ENCODE assay signal across 9 cellular contexts in the genomic region with DNA sequence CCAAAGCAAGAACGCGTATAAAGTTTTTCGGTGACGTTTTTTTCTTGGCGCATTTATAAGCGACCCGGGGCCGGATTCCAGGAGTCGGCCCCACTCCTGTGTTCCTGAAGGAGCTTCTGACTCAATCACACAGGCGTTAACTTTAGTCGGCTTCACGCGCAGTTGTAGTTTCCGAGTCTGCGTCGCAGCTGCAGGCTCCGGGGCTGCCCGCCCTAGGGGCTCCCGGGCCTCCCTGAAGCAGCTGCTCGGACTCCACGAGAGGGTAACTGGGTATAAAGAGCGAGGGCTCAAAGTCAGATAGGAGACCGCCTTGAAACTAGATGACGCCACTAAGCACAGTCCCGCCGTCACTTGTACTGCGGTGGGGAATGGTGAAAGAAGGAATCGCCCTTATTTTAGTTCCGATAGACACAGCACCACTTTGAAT. TPM values are rescaled to one million over a fixed set of nuclear protein-coding genes. Genes with fewer than 3 reads are reported as not detected.
DNase-seq lines count a peak whose midpoint lies in the region; ATAC-seq, FAIRE-seq and TF ChIP-seq lines count a peak whose summit lies in the region.
"Had no signal": no experiment of that assay in that cellular context is flagged by ENCODE, and none has a peak within 500 bp of the region (broad histone marks: within the 10 kb centered on the region; RNA-seq: fewer than 3 reads in every experiment).

No MANE protein-coding gene starts in this region.

- POLR2A ChIA-PET in GM10248 (lab: Yijun Ruan, JAX): interaction anchor here (0.9 kb wide), 1 partner anchor 24 kb away, joined by 3 read pairs; the partner anchor contains the start of gene ZBTB48
- POLR2A ChIA-PET in RWPE1 (lab: Yijun Ruan, JAX; ENCODE audit: low non-redundant PET): no interaction called here

- CTCF ChIA-PET in GM10248 (lab: Yijun Ruan, JAX) (interaction anchor here (1.0 to 1.9 kb wide), 4 partner anchors 14 to 49 kb away, joined by 4 to 6 read pairs (median 4); partner anchors contain the start of gene NOL9), RWPE1 (lab: Yijun Ruan, JAX) (no interaction called here)

- intact Hi-C loops in heart right ventricle (cut with DNase I) (loop anchor here in 2 of 10 donors (1.0 to 10.0 kb wide), 3 partner anchors 10 to 51 kb away; partner anchors contain the start of genes NOL9 (in 2 of the 2), PHF13 (in 1 of the 2) and TAS1R1 (in 1 of the 2)), prostate gland (cut with DNase I) (loop anchor here (5.0 kb wide), 1 partner anchor 246 kb away; no protein-coding TSS in a partner anchor)

- no peaks in the 10 kb centered on the region for H3K27me3 ChIP-seq in heart right ventricle
- no peaks in the 10 kb centered on the region for H3K27me3 ChIP-seq in prostate gland (replicated peaks; ENCODE audit: insufficient read depth)

- peak overlapping the region; percentile 98 for H3K27ac ChIP-seq in RWPE1
- H3K27ac ChIP-seq in heart right ventricle: peak overlapping the region; percentile 96 to 100 (median 99)
- peak overlapping the region; percentile 97 to 99 for H3K27ac ChIP-seq in prostate gland

- peak overlapping the region; percentile 92 to 95 for H3K27ac Mint-ChIP-seq in activated naive CD4-positive, alpha-beta T cell treated with anti-CD3 and anti-CD28 coated beads, Interleukin-2, amount 50 U/mL, for 72 hours

- WGBS in heart right ventricle, 2 donors: 1% methylated on average over 29 of the region's 29 CpGs
- 3% methylated on average over 29 of the region's 29 CpGs for WGBS in prostate gland

- TF ChIP-seq POLR2A in prostate gland (IDR thresholded peaks at IDR 0.05) (peak; percentile 3), H54 (IDR thresholded peaks at IDR 0.05; ENCODE audit: low read depth, low read length) (no peak)

- H3K9me3 Mint-ChIP-seq in activated naive CD4-positive, alpha-beta T cell treated with anti-CD3 and anti-CD28 coated beads, Interleukin-2, amount 50 U/mL, for 72 hours: no peaks in the 10 kb centered on the region

- H3K4me1 ChIP-seq in heart right ventricle (peaks cover 13 to 61% (median 46%) of the 10 kb centered on the region in 9 donors), prostate gland (replicated peaks) (peaks cover 15% of the 10 kb centered on the region)

- H3K36me3 ChIP-seq in heart right ventricle (peaks cover 0 to 15% (median 6%) of the 10 kb centered on the region in 9 donors), prostate gland (no peaks in the 10 kb centered on the region)

- no peak for FAIRE-seq in H54 (lab: Jason Lieb, UNC)

- H3K4me3 ChIP-seq in heart right ventricle (peak overlapping the region; percentile 26 to 92 (median 86)), prostate gland (peak overlapping the region; percentile 80 to 86)

- peak; percentile 53 for DNase-seq in GM10248 (ENCODE audit: extremely low spot score)
- no peak for DNase-seq in RWPE1 (ENCODE audit: low spot score)
- DNase-seq in activated naive CD4-positive, alpha-beta T cell treated with anti-CD3 and anti-CD28 coated beads, Interleukin-2, amount 50 U/mL, for 72 hours (ENCODE audit: low spot score in 2 of 2): peak; percentile 66 to 73
- peak; percentile 69 to 71 for DNase-seq in heart right ventricle
- DNase-seq in prostate gland (ENCODE audit: low spot score): no peak
- no peak for DNase-seq in H54 (ENCODE audit: insufficient read length, low spot score)

- no peak for TF ChIP-seq CTCF in GM10248 (IDR thresholded peaks at IDR 0.05; ENCODE audit: control extremely low read depth, extremely low read depth, low read depth, missing control alignments)
- no peak for TF ChIP-seq CTCF in RWPE1 (conservative IDR thresholded peaks at IDR 0.05; ENCODE audit: low read depth)
- TF ChIP-seq CTCF in heart right ventricle (IDR thresholded peaks at IDR 0.05): no peak
- no peak for TF ChIP-seq CTCF in prostate gland (IDR thresholded peaks at IDR 0.05)

- peaks cover 17 to 24% of the 10 kb centered on the region in 2 donors for H3K36me3 Mint-ChIP-seq in activated naive CD4-positive, alpha-beta T cell treated with anti-CD3 and anti-CD28 coated beads, Interleukin-2, amount 50 U/mL, for 72 hours

- H3K9me3 ChIP-seq in heart right ventricle: no peaks in the 10 kb centered on the region
- H3K9me3 ChIP-seq in prostate gland: no peaks in the 10 kb centered on the region

- ATAC-seq in HG02852 (IDR thresholded peaks at IDR 0.05; ENCODE audit: unreplicated experiment): peak; percentile 7
- peak; percentile 18 to 19 for ATAC-seq in activated naive CD4-positive, alpha-beta T cell treated with anti-CD3 and anti-CD28 coated beads, Interleukin-2, amount 50 U/mL, for 72 hours
- ATAC-seq in heart right ventricle: peak; percentile 19 to 47 (median 35)
- ATAC-seq in GM18520 (IDR thresholded peaks at IDR 0.05; ENCODE audit: unreplicated experiment): no peak

RNA-seq across cellular contexts. Expression of gene KLHL21, which starts 0.8 kb away (rescaled TPM):
- total RNA-seq in activated naive CD4-positive, alpha-beta T cell treated with anti-CD3 and anti-CD28 coated beads, Interleukin-2, amount 50 U/mL, for 72 hours: 10 to 100 TPM; 22.9 to 38.9 TPM
- total RNA-seq in heart right ventricle (10 to 100 TPM; 49.5 to 93.3 (median 70.4) TPM), prostate gland (100 to 1,000 TPM in 1 of 2 donors, 10 to 100 TPM in 1; 67.1 to 111 TPM)
- polyA plus RNA-seq in heart right ventricle: 10 to 100 TPM; 20.4 to 22.3 TPM

RNA-seq across cellular contexts. Expression of gene PHF13, which starts 10.1 kb away (rescaled TPM):
- 10 to 100 TPM; 15.5 to 33.4 TPM for total RNA-seq in activated naive CD4-positive, alpha-beta T cell treated with anti-CD3 and anti-CD28 coated beads, Interleukin-2, amount 50 U/mL, for 72 hours
- total RNA-seq in heart right ventricle (10 to 100 TPM in 1 of 10 donors, 1 to 10 TPM in 9; 5.9 to 12.2 (median 8.0) TPM), prostate gland (10 to 100 TPM; 13.8 to 79.2 TPM)
- 1 to 10 TPM; 3.7 to 5.2 TPM for polyA plus RNA-seq in heart right ventricle

RNA-seq across cellular contexts. Expression of gene THAP3, which starts 21.2 kb away (rescaled TPM):
- total RNA-seq in activated naive CD4-positive, alpha-beta T cell treated with anti-CD3 and anti-CD28 coated beads, Interleukin-2, amount 50 U/mL, for 72 hours: 10 to 100 TPM; 20.2 to 52.6 TPM
- total RNA-seq in heart right ventricle: 10 to 100 TPM in 7 of 10 donors, 1 to 10 TPM in 3; 6.8 to 16.7 (median 11.2) TPM
- 10 to 100 TPM; 24.6 to 27.6 TPM for polyA plus RNA-seq in heart right ventricle
- 10 to 100 TPM; 37.6 to 42.1 TPM for total RNA-seq in prostate gland

RNA-seq across cellular contexts. Expression of gene ZBTB48, which starts 23.6 kb away (rescaled TPM):
- total RNA-seq in activated naive CD4-positive, alpha-beta T cell treated with anti-CD3 and anti-CD28 coated beads, Interleukin-2, amount 50 U/mL, for 72 hours: 10 to 100 TPM; 22.8 to 25.8 TPM
- total RNA-seq in heart right ventricle (10 to 100 TPM in 6 of 10 donors, 1 to 10 TPM in 4; 7.3 to 16.6 (median 11.0) TPM), prostate gland (10 to 100 TPM; 41.3 to 51.0 TPM)
- polyA plus RNA-seq in heart right ventricle: 10 to 100 TPM; 18.3 to 41.5 TPM

RNA-seq across cellular contexts. Expression of gene TAS1R1, which starts 48.3 kb away (rescaled TPM):
- total RNA-seq in activated naive CD4-positive, alpha-beta T cell treated with anti-CD3 and anti-CD28 coated beads, Interleukin-2, amount 50 U/mL, for 72 hours: not detected
- total RNA-seq in heart right ventricle: not detected
- polyA plus RNA-seq in heart right ventricle: not detected
- 1 to 10 TPM in 1 of 2 donors, not detected in 1; 1.5 TPM for total RNA-seq in prostate gland
- total RNA-seq: dermis microvascular lymphatic vessel endothelial cell had no signal

Comparison
In these comparisons a context has a peak if more than half of its experiments do, and no peak if none do; other contexts are left out.
1. DNase-seq: peak in GM10248 (single experiment), activated naive CD4-positive, alpha-beta T cell treated with anti-CD3 and anti-CD28 coated beads, Interleukin-2, amount 50 U/mL, for 72 hours (2 of 2) and heart right ventricle (2 of 2); none in RWPE1 (single experiment), prostate gland (single experiment) and H54 (single experiment).
2. Peak in every context shown above with its lines, with median percentiles within 50 percentile points of each other: H3K27ac ChIP-seq.